ENCODE assay signal across 8 cellular contexts in genomic region chr5:55936100-55936693, GRCh38. TPM values are rescaled to one million over a fixed set of nuclear protein-coding genes. Genes with fewer than 3 reads are reported as not detected.
DNase-seq lines count a peak whose midpoint lies in the region; ATAC-seq, FAIRE-seq and TF ChIP-seq lines count a peak whose summit lies in the region.

No MANE protein-coding gene starts in this region.

- peak overlapping the region; percentile 38; the same call in 1 of the 2 replicates for H3K27ac Mint-ChIP-seq in HFFc6
- H3K27ac Mint-ChIP-seq in activated B cell treated with CpG ODN at 0.5 μM for 24 hours, result no peak overlapping the region

- FAIRE-seq in bronchial epithelial cell (lab: Jason Lieb, UNC), result no peak

- H3K4me3 ChIP-seq in bronchial epithelial cell (ENCODE audit: low read depth, low read length) (no peak overlapping the region), kidney epithelial cell (ENCODE audit: low read depth, low read length) (no peak overlapping the region)

- H3K36me3 ChIP-seq in bronchial epithelial cell (ENCODE audit: control insufficient read depth, insufficient read depth, low read length) (peaks cover 2% of the 10 kb centered on the region), kidney epithelial cell (ENCODE audit: control insufficient read depth, insufficient read depth, low read length) (peaks cover 1% of the 10 kb centered on the region)

- peaks cover 3% of the 10 kb centered on the region; the same call in 1 of the 2 replicates for H3K27me3 Mint-ChIP-seq in HFFc6 (ENCODE audit: insufficient read depth)
- H3K27me3 Mint-ChIP-seq in activated B cell treated with CpG ODN at 0.5 μM for 24 hours, result no peaks in the 10 kb centered on the region

- POLR2A ChIA-PET in activated B cell treated with CpG ODN at 0.5 μM for 24 hours (lab: Charles Lee), result interaction anchor here (0.6 to 0.7 kb wide), 3 partner anchors 271 to 1303 kb away, joined by 5 to 12 read pairs (median 5); no protein-coding TSS in a partner anchor

- DNase-seq in DMS114 treated with DMSO at 0.1 percent for 48 hours (lab: John Stamatoyannopoulos, UW; ENCODE audit: unreplicated experiment) (peak; percentile 67), HFFc6 (peak; percentile 69), NCI-H2196 (lab: John Stamatoyannopoulos, UW; ENCODE audit: unreplicated experiment) (peak; percentile 36), activated B cell treated with CpG ODN at 0.5 μM for 24 hours (peak; percentile 56), bronchial epithelial cell (ENCODE audit: low read depth) (peak; percentile 81), kidney epithelial cell (ENCODE audit: low read depth) (peak; percentile 37)
- DNase-seq in stimulated activated CD4-positive, alpha-beta T cell treated with anti-CD3 and anti-CD28 coated beads, Interleukin-2, amount 100 ng/mL, for 24 hours, result peak; percentile 81 to 85

- ATAC-seq in activated B cell treated with CpG ODN at 0.5 μM for 24 hours (ENCODE audit: low read depth) (peak; percentile 93), HG02852 (IDR thresholded peaks at IDR 0.05; ENCODE audit: unreplicated experiment) (no peak)

- intact Hi-C loops in activated B cell treated with CpG ODN at 0.5 μM for 24 hours (cut with micrococcal nuclease), result loop anchor here (1.0 to 10.0 kb wide), 9 partner anchors 42 to 1285 kb away; no protein-coding TSS in a partner anchor

- H3K27me3 ChIP-seq in bronchial epithelial cell (ENCODE audit: control insufficient read depth, insufficient read depth, low read length), result no peaks in the 10 kb centered on the region
- no peaks in the 10 kb centered on the region for H3K27me3 ChIP-seq in kidney epithelial cell (ENCODE audit: control insufficient read depth, insufficient read depth, low read length)

- TF ChIP-seq CTCF in HFFc6 (IDR thresholded peaks at IDR 0.05) (peak; percentile 96), activated B cell treated with CpG ODN at 0.5 μM for 24 hours (IDR thresholded peaks at IDR 0.05) (peak; percentile 48), bronchial epithelial cell (IDR thresholded peaks at IDR 0.05; ENCODE audit: insufficient read depth, low read length, severe bottlenecking) (peak; percentile 80), kidney epithelial cell (IDR thresholded peaks at IDR 0.05; ENCODE audit: insufficient read depth, low read length, poor library complexity, severe bottlenecking) (peak; percentile 92)

- CTCF ChIA-PET in activated B cell treated with CpG ODN at 0.5 μM for 24 hours (lab: Charles Lee), result interaction anchor here (0.6 to 3.9 kb wide), 21 partner anchors 9 to 1361 kb away, joined by 3 to 76 read pairs (median 3); no protein-coding TSS in a partner anchor

- H3K36me3 Mint-ChIP-seq in HFFc6 (ENCODE audit: low read depth), result peaks cover 6% of the 10 kb centered on the region; the same call in 1 of the 2 replicates
- peaks cover 21% of the 10 kb centered on the region for H3K36me3 Mint-ChIP-seq in activated B cell treated with CpG ODN at 0.5 μM for 24 hours (ENCODE audit: low read depth)

- no peaks in the 10 kb centered on the region for H3K9me3 Mint-ChIP-seq in HFFc6
- H3K9me3 Mint-ChIP-seq in activated B cell treated with CpG ODN at 0.5 μM for 24 hours, result no peaks in the 10 kb centered on the region

- peaks cover 17% of the 10 kb centered on the region for H3K4me1 Mint-ChIP-seq in HFFc6 (ENCODE audit: low read depth)
- no peaks in the 10 kb centered on the region for H3K4me1 Mint-ChIP-seq in activated B cell treated with CpG ODN at 0.5 μM for 24 hours

- H3K4me3 Mint-ChIP-seq in HFFc6, result no peak overlapping the region
- H3K4me3 Mint-ChIP-seq in activated B cell treated with CpG ODN at 0.5 μM for 24 hours, result no peak overlapping the region

RNA-seq across cellular contexts. Expression of gene IL6ST, which starts 58.6 kb away (rescaled TPM):
- 100 to 1,000 TPM; 187 to 265 (median 216) TPM for total RNA-seq in HFFc6 (2021; fragmentation: NEBNext Ultra II Directional; extraction: Animal tissue kit (Norgen Biotek cat#: 25700))
- total RNA-seq in activated B cell treated with CpG ODN at 0.5 μM for 24 hours (39.8 and 48.3 TPM in 2 replicates), bronchial epithelial cell (42.5 and 50.8 TPM in 2 replicates), kidney epithelial cell (139 and 166 TPM in 2 replicates)
